8 cellular contexts compared by ENCODE assay signal in genomic region chr15:51726302-51727073, GRCh38. TPM values are rescaled to one million over a fixed set of nuclear protein-coding genes. Genes with fewer than 3 reads are reported as not detected.
DNase-seq lines count a peak whose midpoint lies in the region; ATAC-seq and TF ChIP-seq lines count a peak whose summit lies in the region.

No MANE protein-coding gene starts in this region.

- no peak overlapping the region for H2AFZ ChIP-seq in mesenchymal stem cell (ENCODE audit: low read depth, low read length)

- H3K9me3 ChIP-seq in Panc1 (ENCODE audit: control insufficient read depth, insufficient read depth, low read depth, low read length) = no peaks in the 10 kb centered on the region
- no peaks in the 10 kb centered on the region for H3K9me3 ChIP-seq in mesenchymal stem cell (ENCODE audit: control insufficient read depth, low read length)

- intact Hi-C loops in Panc1 (cut with micrococcal nuclease; ENCODE audit: unreplicated experiment) = no loop called here

- peak; percentile 87 for ATAC-seq in GM19043 (IDR thresholded peaks at IDR 0.05; ENCODE audit: low read depth, unreplicated experiment)
- ATAC-seq in HG03175 (IDR thresholded peaks at IDR 0.05; ENCODE audit: unreplicated experiment) = peak; percentile 88
- peak; percentile 91 for ATAC-seq in Panc1

- H3K4me1 ChIP-seq in Panc1 (ENCODE audit: control insufficient read depth, insufficient read depth, low read length) = peaks cover 4% of the 10 kb centered on the region
- H3K4me1 ChIP-seq in mesenchymal stem cell (ENCODE audit: control insufficient read depth, insufficient read depth, low read depth, low read length) = peaks cover 5% of the 10 kb centered on the region

- H2BK12ac ChIP-seq in mesenchymal stem cell (ENCODE audit: low read length in 2 of 2) = peak overlapping the region; percentile 47 to 55

- CTCF ChIA-PET in Panc1 (lab: Charles Lee) = no interaction called here

- 2% methylated on average over 5 of the region's 5 CpGs for WGBS in mesenchymal stem cell

- peak overlapping the region in 1 of 2 experiments; percentile 57 for H3K4ac ChIP-seq in mesenchymal stem cell (ENCODE audit: low read depth in 1 of 2, low read length in 2 of 2)

- H2BK5ac ChIP-seq in mesenchymal stem cell (ENCODE audit: low read depth, low read length, poor library complexity, severe bottlenecking) = no peak overlapping the region

- H3K23ac ChIP-seq in mesenchymal stem cell (ENCODE audit: low read length in 2 of 2) = no peak overlapping the region

- peak overlapping the region; percentile 58 to 64 for H3K18ac ChIP-seq in mesenchymal stem cell (ENCODE audit: low read depth in 1 of 2, low read length in 2 of 2)

- peaks cover 2% of the 10 kb centered on the region for H3K36me3 ChIP-seq in Panc1 (ENCODE audit: control insufficient read depth, insufficient read depth, low read length)
- no peaks in the 10 kb centered on the region for H3K36me3 ChIP-seq in mesenchymal stem cell (ENCODE audit: control insufficient read depth in 1 of 2, insufficient read depth in 2 of 2, low read depth in 1 of 2, low read length in 2 of 2)

- POLR2A ChIA-PET in Panc1 (lab: Charles Lee) = no interaction called here

- no peaks in the 10 kb centered on the region for H3K79me1 ChIP-seq in mesenchymal stem cell (replicated peaks; ENCODE audit: low read length, poor library complexity, severe bottlenecking)

- no peak overlapping the region for H3K9ac ChIP-seq in mesenchymal stem cell (ENCODE audit: low read length)

- H3K27me3 ChIP-seq in Panc1 (ENCODE audit: control insufficient read depth, insufficient read depth, low read length) (no peaks in the 10 kb centered on the region), mesenchymal stem cell (ENCODE audit: control insufficient read depth in 1 of 2, insufficient read depth in 1 of 2, low read length in 2 of 2) (no peaks in the 10 kb centered on the region)

- DNase-seq in COLO668 (lab: John Stamatoyannopoulos, UW; ENCODE audit: unreplicated experiment) = peak; percentile 76
- DNase-seq in Panc1 (ENCODE audit: low read depth, low spot score) = no peak
- peak; percentile 73 for DNase-seq in dedifferentiated amniotic fluid mesenchymal stem cell (ENCODE audit: extremely low spot score)
- peak; percentile 97 for DNase-seq in mesenchymal stem cell
- no peak for DNase-seq in UCSD-AML1 (lab: John Stamatoyannopoulos, UW; ENCODE audit: unreplicated experiment)
- DNase-seq in RPMI8226 = no peak

- H2AK5ac ChIP-seq in mesenchymal stem cell (ENCODE audit: low read length, severe bottlenecking) = no peak overlapping the region

- H3K4me3 ChIP-seq in Panc1 (ENCODE audit: low read depth in 2 of 2, low read length in 2 of 2) (no peak overlapping the region), mesenchymal stem cell (ENCODE audit: insufficient read depth in 1 of 2, low read depth in 1 of 2, low read length in 2 of 2) (no peak overlapping the region)

- peak overlapping the region in 1 of 2 experiments; percentile 58 for H3K14ac ChIP-seq in mesenchymal stem cell (ENCODE audit: low read length in 2 of 2)

- H4K91ac ChIP-seq in mesenchymal stem cell (ENCODE audit: low read length) = no peak overlapping the region

- in situ Hi-C loops in Panc1 (cut with HindIII; ENCODE audit: low pct_unique_long_range_greater_than_20kb, low sequenced_read_pairs) = no loop called here

- no peak overlapping the region for H4K8ac ChIP-seq in mesenchymal stem cell (ENCODE audit: low read length)

- H3K4me2 ChIP-seq in mesenchymal stem cell (ENCODE audit: low read length, poor library complexity, severe bottlenecking) = no peak overlapping the region

- peak overlapping the region; percentile 45 for H2BK120ac ChIP-seq in mesenchymal stem cell (ENCODE audit: low read depth, low read length)

- no TSS peak for BruUV-seq in Panc1 (replicated peaks; lab: Mats Ljungman, UMichigan)

- no peak for TF ChIP-seq CTCF in Panc1 (IDR thresholded peaks at IDR 0.05)

- no peak overlapping the region for H2BK15ac ChIP-seq in mesenchymal stem cell (ENCODE audit: low read depth, poor library complexity, severe bottlenecking)

- H3K27ac ChIP-seq in Panc1 (ENCODE audit: low read length) = no peak overlapping the region
- peak overlapping the region; percentile 17 for H3K27ac ChIP-seq in mesenchymal stem cell (ENCODE audit: low read length, poor library complexity, severe bottlenecking)

RNA-seq across cellular contexts. Expression of gene LYSMD2, which starts 11.0 kb away (rescaled TPM):
- 17.2 TPM for total RNA-seq in Panc1 (2021; ENCODE audit: unreplicated experiment)
- polyA plus RNA-seq in Panc1 (2012; ENCODE audit: insufficient read length) = 9.5 TPM
- polyA plus RNA-seq in mesenchymal stem cell (2013, experiment 1 of 2) = 6.6 TPM
- 8.1 TPM for polyA plus RNA-seq in mesenchymal stem cell (2013, experiment 2 of 2)

RNA-seq across cellular contexts. Expression of gene TMOD2, which starts 24.9 kb away (rescaled TPM):
- total RNA-seq in Panc1 (2021; ENCODE audit: unreplicated experiment) = 1.7 TPM
- polyA plus RNA-seq in Panc1 (2012; ENCODE audit: insufficient read length) = 0.97 TPM
- polyA plus RNA-seq in mesenchymal stem cell (2013, experiment 1 of 2) = 5.9 TPM
- 5.9 TPM for polyA plus RNA-seq in mesenchymal stem cell (2013, experiment 2 of 2)

RNA-seq across cellular contexts. Expression of gene SCG3, which starts 45.2 kb away (rescaled TPM):
- 0.62 TPM for total RNA-seq in Panc1 (2021; ENCODE audit: unreplicated experiment)
- 0.38 TPM for polyA plus RNA-seq in Panc1 (2012; ENCODE audit: insufficient read length)
- polyA plus RNA-seq in mesenchymal stem cell (2013, experiment 1 of 2) = 0.01 TPM
- polyA plus RNA-seq in mesenchymal stem cell (2013, experiment 2 of 2) = 0.03 TPM

Comparison
In these comparisons a context has a peak if more than half of its experiments do, and no peak if none do; other contexts are left out.
1. DNase-seq: peak in COLO668 (single experiment), dedifferentiated amniotic fluid mesenchymal stem cell (single experiment) and mesenchymal stem cell (single experiment); none in Panc1 (single experiment), UCSD-AML1 (single experiment) and RPMI8226 (single experiment).
2. Peak in every context shown above with its lines, with median percentiles within 50 percentile points of each other: ATAC-seq.